8 cellular contexts compared by ENCODE assay signal in genomic region chr12:103548622-103549601, GRCh38. TPM values are rescaled to one million over a fixed set of nuclear protein-coding genes. Genes with fewer than 3 reads are reported as not detected.
A peak's percentile ranks its signal among the peaks of the same experiment; 100 is the strongest.
DNase-seq lines count a peak whose midpoint lies in the region; ATAC-seq and TF ChIP-seq lines count a peak whose summit lies in the region.

No MANE protein-coding gene starts in this region.

- H3K27ac Mint-ChIP-seq in activated naive CD8-positive, alpha-beta T cell treated with anti-CD3 and anti-CD28 coated beads, Interleukin-2, amount 10 ng/mL, durations not matched to agents 7 days and 5 days = no peak overlapping the region

- H3K4me1 ChIP-seq in heart right ventricle = no peaks in the 10 kb centered on the region

- intact Hi-C loops in heart right ventricle (cut with DNase I) = loop anchor here (2.0 to 5.0 kb wide), 5 partner anchors 600 to 667 kb away; no protein-coding TSS in a partner anchor

- H3K79me2 ChIP-seq in SU-DHL-6 (ENCODE audit: insufficient read depth, low read length) = no peaks in the 10 kb centered on the region

- POLR2A ChIA-PET in activated naive CD8-positive, alpha-beta T cell treated with anti-CD3 and anti-CD28 coated beads, Interleukin-2, amount 10 ng/mL, durations not matched to agents 7 days and 5 days (lab: Charles Lee) = no interaction called here

- 23 to 25% methylated on average over 10 of the region's 10 CpGs for WGBS in heart right ventricle, 2 donors

- peaks cover 23% of the 10 kb centered on the region for H3K27me3 Mint-ChIP-seq in activated naive CD8-positive, alpha-beta T cell treated with anti-CD3 and anti-CD28 coated beads, Interleukin-2, amount 10 ng/mL, durations not matched to agents 7 days and 5 days

- H3K27ac ChIP-seq in SU-DHL-6 (ENCODE audit: low read depth, low read length) (no peak overlapping the region), heart right ventricle (no peak overlapping the region)

- no peaks in the 10 kb centered on the region for H3K36me3 Mint-ChIP-seq in activated naive CD8-positive, alpha-beta T cell treated with anti-CD3 and anti-CD28 coated beads, Interleukin-2, amount 10 ng/mL, durations not matched to agents 7 days and 5 days

- H3K27me3 ChIP-seq in SU-DHL-6 (ENCODE audit: low read length) = no peaks in the 10 kb centered on the region
- H3K27me3 ChIP-seq in heart right ventricle = peaks cover 0 to 27% (median 7%) of the 10 kb centered on the region in 7 donors

- no peak overlapping the region for H3K4me3 Mint-ChIP-seq in activated naive CD8-positive, alpha-beta T cell treated with anti-CD3 and anti-CD28 coated beads, Interleukin-2, amount 10 ng/mL, durations not matched to agents 7 days and 5 days

- no peaks in the 10 kb centered on the region for H4K20me1 ChIP-seq in SU-DHL-6 (ENCODE audit: low read depth, low read length)

- no peaks in the 10 kb centered on the region for H3K9me2 ChIP-seq in SU-DHL-6 (replicated peaks; ENCODE audit: insufficient read depth, low read length)

- H3K9me3 Mint-ChIP-seq in activated naive CD8-positive, alpha-beta T cell treated with anti-CD3 and anti-CD28 coated beads, Interleukin-2, amount 10 ng/mL, durations not matched to agents 7 days and 5 days = no peaks in the 10 kb centered on the region

- H3K9me3 ChIP-seq in SU-DHL-6 (ENCODE audit: insufficient read depth, low read length) = no peaks in the 10 kb centered on the region
- H3K9me3 ChIP-seq in heart right ventricle = no peaks in the 10 kb centered on the region

- no peaks in the 10 kb centered on the region for H3K36me3 ChIP-seq in SU-DHL-6 (ENCODE audit: low read length)
- no peaks in the 10 kb centered on the region for H3K36me3 ChIP-seq in heart right ventricle

- H3K4me3 ChIP-seq in SU-DHL-6 (ENCODE audit: insufficient read depth, low read length, poor library complexity, severe bottlenecking) (no peak overlapping the region), heart right ventricle (no peak overlapping the region), retinal pigment epithelial cell (ENCODE audit: low read length) (no peak overlapping the region)

- H3K4me1 Mint-ChIP-seq in activated naive CD8-positive, alpha-beta T cell treated with anti-CD3 and anti-CD28 coated beads, Interleukin-2, amount 10 ng/mL, durations not matched to agents 7 days and 5 days = peaks cover 2% of the 10 kb centered on the region

- H3K4me2 ChIP-seq in SU-DHL-6 (ENCODE audit: low read depth, low read length, poor library complexity, severe bottlenecking) = no peak overlapping the region

- TF ChIP-seq CTCF in SU-DHL-6 (IDR thresholded peaks at IDR 0.05; ENCODE audit: insufficient read depth, low read length, poor library complexity, severe bottlenecking) = peak; percentile 86
- TF ChIP-seq CTCF in heart right ventricle (IDR thresholded peaks at IDR 0.05) = peak; percentile 57 to 85 (median 78)
- TF ChIP-seq CTCF in retinal pigment epithelial cell (conservative IDR thresholded peaks at IDR 0.05; ENCODE audit: low read depth, low read length) = peak; percentile 89

- DNase-seq in DMS79 treated with DMSO at 0.1 percent for 48 hours (lab: John Stamatoyannopoulos, UW) (peak; percentile 84), H4 (ENCODE audit: low spot score) (peak; percentile 62), NCI-H1092 (lab: John Stamatoyannopoulos, UW) (peak; percentile 69), heart right ventricle (peak in 1 of 2 donors; percentile 51), retinal pigment epithelial cell (ENCODE audit: low read depth) (peak; percentile 19)
- peak; percentile 46 for DNase-seq in activated naive CD8-positive, alpha-beta T cell treated with anti-CD3 and anti-CD28 coated beads, Interleukin-2, amount 10 ng/mL, durations not matched to agents 7 days and 5 days

- no peak overlapping the region for H3K9ac ChIP-seq in SU-DHL-6 (ENCODE audit: low read length)

- no peaks in the 10 kb centered on the region for H3F3A ChIP-seq in SU-DHL-6 (ENCODE audit: insufficient read depth)

- H2AFZ ChIP-seq in SU-DHL-6 (ENCODE audit: low read depth, low read length, severe bottlenecking) = no peak overlapping the region

- ATAC-seq in activated naive CD8-positive, alpha-beta T cell treated with anti-CD3 and anti-CD28 coated beads, Interleukin-2, amount 10 ng/mL, durations not matched to agents 7 days and 5 days (ENCODE audit: low read depth) = peak; percentile 58
- peak in 5 of 8 donors; percentile 38 to 73 (median 66) for ATAC-seq in heart right ventricle
- ATAC-seq in HG02759 (IDR thresholded peaks at IDR 0.05; ENCODE audit: unreplicated experiment) = no peak

RNA-seq across cellular contexts. Expression of gene STAB2, which starts 38.2 kb away (rescaled TPM):
- not detected in 2 replicates for total RNA-seq in H4 (2014; rRNA removed; shearing (Covaris generic))
- total RNA-seq in activated naive CD8-positive, alpha-beta T cell treated with anti-CD3 and anti-CD28 coated beads, Interleukin-2, amount 10 ng/mL, durations not matched to agents 7 days and 5 days = not detected
- under 1 TPM in 8 of 10 donors, not detected in 2; 0.03 to 0.50 (median 0.17) TPM for total RNA-seq in heart right ventricle
- under 1 TPM in 1 of 2 donors, not detected in 1; 0.01 TPM for polyA plus RNA-seq in heart right ventricle

RNA-seq across cellular contexts. Expression of gene C12orf42, which starts 53.1 kb away (rescaled TPM):
- total RNA-seq in H4 (2014; rRNA removed; shearing (Covaris generic)) = not detected in 2 replicates
- 1 to 10 TPM; 4.8 to 5.4 TPM for total RNA-seq in activated naive CD8-positive, alpha-beta T cell treated with anti-CD3 and anti-CD28 coated beads, Interleukin-2, amount 10 ng/mL, durations not matched to agents 7 days and 5 days
- total RNA-seq in heart right ventricle = under 1 TPM in 1 of 10 donors, not detected in 9; 0.21 TPM
- polyA plus RNA-seq in heart right ventricle = not detected
